32 cellular contexts compared by ENCODE assay signal in genomic region chr9:83458530-83458929, GRCh38.
"Had no signal": no experiment of that assay in that cellular context is flagged by ENCODE, and none has a peak within 500 bp of the region (broad histone marks: within the 10 kb centered on the region; RNA-seq: fewer than 3 reads in every experiment).

No MANE protein-coding gene starts in this region.

- H3K4me1 ChIP-seq: adrenal gland, ascending aorta, body of pancreas, breast epithelium had no signal

- FAIRE-seq: astrocyte had no signal

- DNase-seq: activated effector memory CD4-positive, alpha-beta T cell treated with anti-CD3 and anti-CD28 coated beads, Interleukin-2, amount 50 U/mL, for 16 hours; activated effector memory CD4-positive, alpha-beta T cell treated with Interleukin-2 at 50 U/mL for 16 hours; activated gamma-delta T cell; activated gamma-delta T cell treated with Interleukin-2 at 50 U/mL for 16 hours; activated naive CD4-positive, alpha-beta T cell; activated naive CD4-positive, alpha-beta T cell treated with anti-CD3 and anti-CD28 coated beads for 36 hours; activated naive CD4-positive, alpha-beta T cell treated with anti-CD3 and anti-CD28 coated beads, Interleukin-2, amount 10 ng/mL, durations not matched to agents 7 days and 5 days; activated naive CD4-positive, alpha-beta T cell treated with anti-CD3 and anti-CD28 coated beads, Interleukin-2, amount 50 U/mL, for 16 hours; activated naive CD4-positive, alpha-beta T cell treated with Interleukin-2 at 50 U/mL for 16 hours; activated naive CD8-positive, alpha-beta T cell treated with anti-CD3 and anti-CD28 coated beads for 36 hours; activated naive CD8-positive, alpha-beta T cell treated with anti-CD3 and anti-CD28 coated beads, Interleukin-2, amount 10 ng/mL, durations not matched to agents 7 days and 5 days; activated naive CD8-positive, alpha-beta T cell treated with anti-CD3 and anti-CD28 coated beads, Interleukin-2, amount 50 U/mL, for 24 hours; activated T-cell treated with anti-CD3 and anti-CD28 coated beads, Interleukin-2, amount 50 U/mL, for 1 hour; activated T-cell treated with anti-CD3 and anti-CD28 coated beads, Interleukin-2, amount 50 U/mL, for 24 hours; activated T-cell treated with anti-CD3 and anti-CD28 coated beads, Interleukin-2, amount 50 U/mL, for 4 hours; activated T-cell treated with anti-CD3 and anti-CD28 coated beads, Interleukin-2, amount 50 U/mL, for 48 hours; activated T-cell treated with anti-CD3 and anti-CD28 coated beads, Interleukin-2, amount 50 U/mL, for 72 hours; adrenal gland; amygdala; anterior cingulate cortex; aorta; body of pancreas; brain microvascular endothelial cell; caudate nucleus; central memory CD4-positive, alpha-beta T cell; cerebellar nuclear complex had no signal

- ATAC-seq: activated naive CD4-positive, alpha-beta T cell treated with anti-CD3 and anti-CD28 coated beads, Interleukin-2, amount 50 U/mL, for 72 hours; activated naive CD8-positive, alpha-beta T cell treated with anti-CD3 and anti-CD28 coated beads, Interleukin-2, amount 50 U/mL, for 24 hours; activated T-cell treated with anti-CD3 and anti-CD28 coated beads, Interleukin-2, amount 50 U/mL, for 4 hours; activated T-cell treated with anti-CD3 and anti-CD28 coated beads, Interleukin-2, amount 50 U/mL, for 72 hours; activated T-helper 17 cell treated with anti-CD3 and anti-CD28 coated beads, Interleukin-2, amount 50 U/mL, for 72 hours; body of pancreas had no signal

- H3K27me3 ChIP-seq: adrenal gland, ascending aorta, body of pancreas, brain microvascular endothelial cell, breast epithelium, cardiac muscle cell had no signal

- H3K9me3 ChIP-seq: adrenal gland, ascending aorta, body of pancreas had no signal

- H3K27ac ChIP-seq: adrenal gland, ascending aorta, body of pancreas, brain microvascular endothelial cell, breast epithelium, cardiac muscle cell had no signal

- H3K36me3 ChIP-seq: adrenal gland, ascending aorta, brain microvascular endothelial cell, breast epithelium, cardiac muscle cell had no signal

- H3K4me3 ChIP-seq: adrenal gland, ascending aorta, body of pancreas, breast epithelium, cardiac muscle cell had no signal
